ENCODE assay signal across 18 cellular contexts in the genomic region with DNA sequence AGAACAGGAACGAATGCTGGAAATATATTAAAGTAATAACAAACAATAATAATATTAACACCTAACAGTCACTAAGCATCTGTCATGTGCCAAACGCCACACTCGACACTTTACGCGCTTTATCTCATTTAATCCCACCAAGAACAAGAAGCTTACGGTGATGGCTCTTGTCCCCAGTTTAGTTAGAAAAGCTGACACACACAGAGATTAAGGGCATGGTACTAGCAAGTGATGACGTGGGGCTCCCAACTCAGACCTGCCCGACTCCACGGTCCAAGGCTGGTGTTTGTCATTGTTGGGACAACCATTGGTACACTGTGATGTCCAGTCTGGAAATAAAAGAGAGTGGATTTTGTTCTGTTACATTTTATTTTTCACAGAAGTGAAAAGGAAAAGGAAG.
"Had no signal": no experiment of that assay in that cellular context is flagged by ENCODE, and none has a peak within 500 bp of the region (broad histone marks: within the 10 kb centered on the region; RNA-seq: fewer than 3 reads in every experiment).

No MANE protein-coding gene starts in this region.

- DNase-seq: Karpas-422, KG1, MG63, NCI-H1092 treated with DMSO at 0.1 percent for 48 hours, NCI-H1436, NCI-H187, NCI-H2029 treated with DMSO at 0.1 percent for 48 hours, NCI-H2171 treated with DMSO at 0.1 percent for 48 hours, NCI-H345, NCI-H446 treated with DMSO at 0.1 percent for 48 hours, NCI-H510A treated with DMSO at 0.1 percent for 48 hours, NCI-H526, Right ventricle myocardium superior, RPMI8226, SIG-M5 had no signal

- H3K9me3 ChIP-seq: MG63, SJSA1 had no signal

- H3K4me1 ChIP-seq: SJSA1 had no signal

- H3K27ac ChIP-seq: SJSA1, SK-N-MC had no signal

- H3K27me3 ChIP-seq: MG63, SJSA1 had no signal

- H3K4me3 ChIP-seq: MG63, SJSA1, SK-N-MC had no signal

- FAIRE-seq: RCC 7860 had no signal

- H3K36me3 ChIP-seq: MG63, SJSA1 had no signal
